In the genomic region with DNA sequence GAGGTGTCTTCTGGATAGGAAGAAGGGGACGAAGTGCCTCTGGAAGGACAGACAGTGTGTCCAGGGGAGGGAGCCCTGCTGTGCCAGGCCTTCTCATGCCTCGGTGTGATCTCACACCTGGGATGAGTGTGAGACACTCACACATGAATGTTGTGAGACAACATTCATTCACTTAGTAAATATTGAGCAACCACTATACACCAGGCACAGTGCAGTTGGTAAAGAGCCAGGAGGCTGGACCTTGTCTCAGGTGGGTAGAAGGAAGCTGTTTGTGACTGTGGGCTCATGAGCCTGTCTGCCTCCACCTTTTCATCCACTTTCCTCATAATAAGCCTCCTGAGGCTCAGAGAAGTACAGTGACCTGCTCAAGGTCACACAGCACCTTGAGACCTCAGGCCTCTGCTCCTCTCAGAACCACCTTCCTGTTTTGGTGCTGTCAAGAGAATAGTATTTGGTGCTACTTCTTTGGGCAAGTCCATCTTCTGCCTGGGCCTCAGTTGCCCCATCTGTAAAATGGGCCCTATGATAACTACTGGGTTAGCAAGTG, we compare ENCODE assay signal across 1 cellular context.
TF ChIP-seq lines count a peak whose summit lies in the region.

No MANE protein-coding gene starts in this region.

TF ChIP-seq in HepG2, 621 proteins besides CTCF, POLR2A, EP300 and RAD21 (continued from another document and continues in another):
- no peak for TF ChIP-seq ZNF687 (CRISPR knock-in tag; IDR thresholded peaks at IDR 0.05)
- no peak for TF ChIP-seq SKIL (CRISPR knock-in tag; IDR thresholded peaks at IDR 0.05; ENCODE audit: borderline replicate concordance)
- no peak for TF ChIP-seq ZNF101 (CRISPR knock-in tag; IDR thresholded peaks at IDR 0.05; ENCODE audit: borderline replicate concordance, low read depth)
- no peak for TF ChIP-seq RBFOX2 (IDR thresholded peaks at IDR 0.05; ENCODE audit: low read depth, low read length)
- no peak for TF ChIP-seq ZNF569 (CRISPR knock-in tag; IDR thresholded peaks at IDR 0.05; ENCODE audit: borderline replicate concordance)
- TF ChIP-seq ZBED4 (CRISPR knock-in tag; IDR thresholded peaks at IDR 0.05; ENCODE audit: borderline replicate concordance), result peak; percentile 54; the same call in 1 of the 2 replicates
- no peak for TF ChIP-seq ZNF576 (CRISPR knock-in tag; IDR thresholded peaks at IDR 0.05)
- TF ChIP-seq KMT2A (CRISPR knock-in tag; IDR thresholded peaks at IDR 0.05), result no peak
- no peak for TF ChIP-seq ZNF337 (CRISPR knock-in tag; IDR thresholded peaks at IDR 0.05; ENCODE audit: borderline replicate concordance, low read depth)
- TF ChIP-seq RFXANK (CRISPR knock-in tag; IDR thresholded peaks at IDR 0.05), result no peak
- peak; percentile 57 for TF ChIP-seq HDAC1 (CRISPR knock-in tag; IDR thresholded peaks at IDR 0.05)
- no peak for TF ChIP-seq CBX2 (IDR thresholded peaks at IDR 0.05; ENCODE audit: low read depth, low read length)
- no peak for TF ChIP-seq CBX2 (CRISPR knock-in tag; IDR thresholded peaks at IDR 0.05; ENCODE audit: low read depth)
- TF ChIP-seq TRIM24 (CRISPR knock-in tag; IDR thresholded peaks at IDR 0.05), result no peak
- TF ChIP-seq FOSL1 (CRISPR knock-in tag; IDR thresholded peaks at IDR 0.05; ENCODE audit: borderline replicate concordance), result no peak
- no peak for TF ChIP-seq NR2F1 (CRISPR knock-in tag; IDR thresholded peaks at IDR 0.05)
- no peak for TF ChIP-seq ARNT2 (CRISPR knock-in tag; IDR thresholded peaks at IDR 0.05; ENCODE audit: low read depth)
- no peak for TF ChIP-seq EED (CRISPR knock-in tag; IDR thresholded peaks at IDR 0.05)
- TF ChIP-seq, protein P1, sequence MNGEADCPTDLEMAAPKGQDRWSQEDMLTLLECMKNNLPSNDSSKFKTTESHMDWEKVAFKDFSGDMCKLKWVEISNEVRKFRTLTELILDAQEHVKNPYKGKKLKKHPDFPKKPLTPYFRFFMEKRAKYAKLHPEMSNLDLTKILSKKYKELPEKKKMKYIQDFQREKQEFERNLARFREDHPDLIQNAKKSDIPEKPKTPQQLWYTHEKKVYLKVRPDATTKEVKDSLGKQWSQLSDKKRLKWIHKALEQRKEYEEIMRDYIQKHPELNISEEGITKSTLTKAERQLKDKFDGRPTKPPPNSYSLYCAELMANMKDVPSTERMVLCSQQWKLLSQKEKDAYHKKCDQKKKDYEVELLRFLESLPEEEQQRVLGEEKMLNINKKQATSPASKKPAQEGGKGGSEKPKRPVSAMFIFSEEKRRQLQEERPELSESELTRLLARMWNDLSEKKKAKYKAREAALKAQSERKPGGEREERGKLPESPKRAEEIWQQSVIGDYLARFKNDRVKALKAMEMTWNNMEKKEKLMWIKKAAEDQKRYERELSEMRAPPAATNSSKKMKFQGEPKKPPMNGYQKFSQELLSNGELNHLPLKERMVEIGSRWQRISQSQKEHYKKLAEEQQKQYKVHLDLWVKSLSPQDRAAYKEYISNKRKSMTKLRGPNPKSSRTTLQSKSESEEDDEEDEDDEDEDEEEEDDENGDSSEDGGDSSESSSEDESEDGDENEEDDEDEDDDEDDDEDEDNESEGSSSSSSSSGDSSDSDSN (CRISPR knock-in tag; IDR thresholded peaks at IDR 0.05), result no peak; the same call in 1 of the 2 replicates
- no peak for TF ChIP-seq KLF12 (CRISPR knock-in tag; IDR thresholded peaks at IDR 0.05; ENCODE audit: borderline replicate concordance)
- TF ChIP-seq NFYC (CRISPR knock-in tag; IDR thresholded peaks at IDR 0.05), result no peak
- no peak for TF ChIP-seq DNMT3B (CRISPR knock-in tag; conservative IDR thresholded peaks at IDR 0.05)
- no peak for TF ChIP-seq IRF1 (CRISPR knock-in tag; IDR thresholded peaks at IDR 0.05; ENCODE audit: low read depth)
- TF ChIP-seq ZNF253 (CRISPR knock-in tag; IDR thresholded peaks at IDR 0.05; ENCODE audit: borderline replicate concordance), result no peak
- TF ChIP-seq ZSCAN29 (CRISPR knock-in tag; conservative IDR thresholded peaks at IDR 0.05), result no peak
- TF ChIP-seq, protein P2, sequence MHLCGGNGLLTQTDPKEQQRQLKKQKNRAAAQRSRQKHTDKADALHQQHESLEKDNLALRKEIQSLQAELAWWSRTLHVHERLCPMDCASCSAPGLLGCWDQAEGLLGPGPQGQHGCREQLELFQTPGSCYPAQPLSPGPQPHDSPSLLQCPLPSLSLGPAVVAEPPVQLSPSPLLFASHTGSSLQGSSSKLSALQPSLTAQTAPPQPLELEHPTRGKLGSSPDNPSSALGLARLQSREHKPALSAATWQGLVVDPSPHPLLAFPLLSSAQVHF (CRISPR knock-in tag; IDR thresholded peaks at IDR 0.05), result no peak
- no peak for TF ChIP-seq CHCHD3 (CRISPR knock-in tag; IDR thresholded peaks at IDR 0.05)
- no peak for TF ChIP-seq ADNP (CRISPR knock-in tag; IDR thresholded peaks at IDR 0.05)
- peak; percentile 100 for TF ChIP-seq ZBTB43 (CRISPR knock-in tag; conservative IDR thresholded peaks at IDR 0.05)
- TF ChIP-seq, protein P3, sequence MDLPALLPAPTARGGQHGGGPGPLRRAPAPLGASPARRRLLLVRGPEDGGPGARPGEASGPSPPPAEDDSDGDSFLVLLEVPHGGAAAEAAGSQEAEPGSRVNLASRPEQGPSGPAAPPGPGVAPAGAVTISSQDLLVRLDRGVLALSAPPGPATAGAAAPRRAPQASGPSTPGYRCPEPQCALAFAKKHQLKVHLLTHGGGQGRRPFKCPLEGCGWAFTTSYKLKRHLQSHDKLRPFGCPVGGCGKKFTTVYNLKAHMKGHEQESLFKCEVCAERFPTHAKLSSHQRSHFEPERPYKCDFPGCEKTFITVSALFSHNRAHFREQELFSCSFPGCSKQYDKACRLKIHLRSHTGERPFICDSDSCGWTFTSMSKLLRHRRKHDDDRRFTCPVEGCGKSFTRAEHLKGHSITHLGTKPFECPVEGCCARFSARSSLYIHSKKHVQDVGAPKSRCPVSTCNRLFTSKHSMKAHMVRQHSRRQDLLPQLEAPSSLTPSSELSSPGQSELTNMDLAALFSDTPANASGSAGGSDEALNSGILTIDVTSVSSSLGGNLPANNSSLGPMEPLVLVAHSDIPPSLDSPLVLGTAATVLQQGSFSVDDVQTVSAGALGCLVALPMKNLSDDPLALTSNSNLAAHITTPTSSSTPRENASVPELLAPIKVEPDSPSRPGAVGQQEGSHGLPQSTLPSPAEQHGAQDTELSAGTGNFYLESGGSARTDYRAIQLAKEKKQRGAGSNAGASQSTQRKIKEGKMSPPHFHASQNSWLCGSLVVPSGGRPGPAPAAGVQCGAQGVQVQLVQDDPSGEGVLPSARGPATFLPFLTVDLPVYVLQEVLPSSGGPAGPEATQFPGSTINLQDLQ (CRISPR knock-in tag; IDR thresholded peaks at IDR 0.05), result no peak
- TF ChIP-seq SOX6 (IDR thresholded peaks at IDR 0.05), result no peak
- peak; percentile 71 for TF ChIP-seq SOX6 (CRISPR knock-in tag; IDR thresholded peaks at IDR 0.05)
- TF ChIP-seq ZNF737 (CRISPR knock-in tag; IDR thresholded peaks at IDR 0.05; ENCODE audit: borderline replicate concordance), result no peak
- TF ChIP-seq MEIS1 (CRISPR knock-in tag; IDR thresholded peaks at IDR 0.05; ENCODE audit: borderline replicate concordance), result 0 out of 2 replicates have a peak, but pooled peaks have one; percentile 56
- no peak for TF ChIP-seq PHF5A (CRISPR knock-in tag; IDR thresholded peaks at IDR 0.05; ENCODE audit: low read depth, unreplicated experiment)
- TF ChIP-seq ZNF333 (CRISPR knock-in tag; IDR thresholded peaks at IDR 0.05; ENCODE audit: borderline replicate concordance), result no peak
- no peak for TF ChIP-seq KDM4B (CRISPR knock-in tag; IDR thresholded peaks at IDR 0.05)
- TF ChIP-seq NR2F6 (IDR thresholded peaks at IDR 0.05), result no peak
- TF ChIP-seq NR2F6 (CRISPR knock-in tag; IDR thresholded peaks at IDR 0.05), result peak; percentile 67; the same call in 1 of the 2 replicates
- TF ChIP-seq ZNF329 (CRISPR knock-in tag; IDR thresholded peaks at IDR 0.05; ENCODE audit: low read depth), result no peak
- peak; percentile 91 for TF ChIP-seq TEAD3 (CRISPR knock-in tag; optimal IDR thresholded peaks at IDR 0.05; ENCODE audit: borderline replicate concordance)
- TF ChIP-seq YEATS4 (CRISPR knock-in tag; IDR thresholded peaks at IDR 0.05; ENCODE audit: borderline replicate concordance), result no peak
